8 cellular contexts compared by ENCODE assay signal in the genomic region with DNA sequence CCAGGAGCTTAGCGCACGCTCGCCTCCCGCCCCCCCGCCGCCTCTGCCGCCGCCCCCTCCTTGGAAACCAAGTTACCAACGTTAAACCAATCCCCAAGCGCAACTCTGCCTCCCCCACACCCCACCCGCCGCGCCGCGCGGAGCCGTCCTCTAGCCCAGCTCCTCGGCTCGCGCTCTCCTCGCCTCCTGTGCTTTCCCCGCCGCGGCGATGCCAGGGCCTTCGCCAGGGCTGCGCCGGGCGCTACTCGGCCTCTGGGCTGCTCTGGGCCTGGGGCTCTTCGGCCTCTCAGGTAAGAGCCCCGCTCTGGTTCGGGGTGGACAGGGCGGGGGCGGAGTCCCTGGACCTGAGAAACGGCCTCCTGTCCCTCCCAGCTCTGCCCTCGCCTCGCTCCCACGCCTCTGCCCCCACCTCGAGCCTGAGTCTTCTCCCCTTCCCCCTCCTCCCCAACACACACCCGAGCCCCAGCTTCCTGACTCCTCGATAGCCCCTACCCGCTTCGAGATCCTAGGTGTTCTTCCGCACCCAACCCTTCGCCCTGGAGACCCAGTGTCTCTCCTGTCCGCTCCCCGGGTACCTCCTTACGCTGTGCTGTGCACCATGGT. TPM values are rescaled to one million over a fixed set of nuclear protein-coding genes. Genes with fewer than 3 reads are reported as not detected.
DNase-seq lines count a peak whose midpoint lies in the region; ATAC-seq, FAIRE-seq and TF ChIP-seq lines count a peak whose summit lies in the region.

A gene with protein sequence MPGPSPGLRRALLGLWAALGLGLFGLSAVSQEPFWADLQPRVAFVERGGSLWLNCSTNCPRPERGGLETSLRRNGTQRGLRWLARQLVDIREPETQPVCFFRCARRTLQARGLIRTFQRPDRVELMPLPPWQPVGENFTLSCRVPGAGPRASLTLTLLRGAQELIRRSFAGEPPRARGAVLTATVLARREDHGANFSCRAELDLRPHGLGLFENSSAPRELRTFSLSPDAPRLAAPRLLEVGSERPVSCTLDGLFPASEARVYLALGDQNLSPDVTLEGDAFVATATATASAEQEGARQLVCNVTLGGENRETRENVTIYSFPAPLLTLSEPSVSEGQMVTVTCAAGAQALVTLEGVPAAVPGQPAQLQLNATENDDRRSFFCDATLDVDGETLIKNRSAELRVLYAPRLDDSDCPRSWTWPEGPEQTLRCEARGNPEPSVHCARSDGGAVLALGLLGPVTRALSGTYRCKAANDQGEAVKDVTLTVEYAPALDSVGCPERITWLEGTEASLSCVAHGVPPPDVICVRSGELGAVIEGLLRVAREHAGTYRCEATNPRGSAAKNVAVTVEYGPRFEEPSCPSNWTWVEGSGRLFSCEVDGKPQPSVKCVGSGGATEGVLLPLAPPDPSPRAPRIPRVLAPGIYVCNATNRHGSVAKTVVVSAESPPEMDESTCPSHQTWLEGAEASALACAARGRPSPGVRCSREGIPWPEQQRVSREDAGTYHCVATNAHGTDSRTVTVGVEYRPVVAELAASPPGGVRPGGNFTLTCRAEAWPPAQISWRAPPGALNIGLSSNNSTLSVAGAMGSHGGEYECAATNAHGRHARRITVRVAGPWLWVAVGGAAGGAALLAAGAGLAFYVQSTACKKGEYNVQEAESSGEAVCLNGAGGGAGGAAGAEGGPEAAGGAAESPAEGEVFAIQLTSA (plus strand): TSS at position 117 of the 603 bp plus-strand sequence. CDS start 92 bp downstream, at position 209.

- no peaks in the 10 kb centered on the region for H3K9me2 ChIP-seq in PC-3 (replicated peaks; ENCODE audit: low read length)

- H3F3A ChIP-seq in PC-3 (ENCODE audit: low read length, unreplicated experiment) = no peaks in the 10 kb centered on the region

- H3K4me2 ChIP-seq in PC-3 (ENCODE audit: low read length) (peak within 1 kb of the TSS; percentile 95), GM12878 (ENCODE audit: control insufficient read depth, insufficient read depth) (peak within 1 kb of the TSS; percentile 98)

- H3K9ac ChIP-seq in PC-3 (ENCODE audit: low read length) (no peak within 1 kb of the TSS), GM12878 (ENCODE audit: control insufficient read depth, insufficient read depth, low read length) (peak within 1 kb of the TSS; percentile 49; the same call in 1 of the 2 replicates), muscle layer of colon (ENCODE audit: low read length) (no peak within 1 kb of the TSS)

- peaks cover 19% of the 10 kb centered on the region; the same call in 1 of the 2 replicates for H3K27me3 ChIP-seq in PC-3 (ENCODE audit: low read length)
- peaks cover 3 to 16% of the 10 kb centered on the region in 2 experiments for H3K27me3 ChIP-seq in GM12878 (replicated peaks in 1 of 2; ENCODE audit: control insufficient read depth in 2 of 2, insufficient read depth in 2 of 2, low read length in 1 of 2)
- H3K27me3 ChIP-seq in muscle layer of colon (ENCODE audit: control insufficient read depth in 1 of 2, insufficient read depth in 2 of 2, low read length in 2 of 2) = peaks cover 66 to 83% of the 10 kb centered on the region in 2 donors

- under 1% methylated on average over 27 of the region's 49 CpGs for WGBS in GM12878 (ENCODE audit: insufficient coverage, insufficient replicate concordance, low lambda C conversion rate, missing lambda C conversion rate)

- H3K4me1 ChIP-seq in PC-3 (ENCODE audit: insufficient read depth, low read length) (peaks cover 29% of the 10 kb centered on the region), GM12878 (ENCODE audit: control insufficient read depth, insufficient read depth, low read length) (peaks cover 65% of the 10 kb centered on the region), muscle layer of colon (ENCODE audit: insufficient read depth, low read length) (peaks cover 41% of the 10 kb centered on the region)

- FAIRE-seq in GM12878 (lab: Jason Lieb, UNC) = no peak

- peak; percentile 8 for ATAC-seq in PC-3
- peak; percentile 5; the same call in 2 of the 3 replicates for ATAC-seq in GM12878
- no peak for ATAC-seq in HG03159 (IDR thresholded peaks at IDR 0.05; ENCODE audit: unreplicated experiment)

- H3K27ac ChIP-seq in PC-3 (ENCODE audit: low read length) (no peak within 1 kb of the TSS), GM12878 (ENCODE audit: control insufficient read depth, insufficient read depth) (peak within 1 kb of the TSS; percentile 24; the same call in 1 of the 2 replicates), muscle layer of colon (ENCODE audit: low read depth, low read length) (no peak within 1 kb of the TSS)

- H3K79me2 ChIP-seq in PC-3 (ENCODE audit: low read length) (no peaks in the 10 kb centered on the region), GM12878 (ENCODE audit: control insufficient read depth, insufficient read depth, low read length) (no peaks in the 10 kb centered on the region)

- TF ChIP-seq RAD21 in GM12878 (IDR thresholded peaks at IDR 0.05; ENCODE audit: insufficient read depth, low read depth, low read length) = no peak

- peaks cover 21% of the 10 kb centered on the region for H3K4me1 Mint-ChIP-seq in type B pancreatic cell (ENCODE audit: unreplicated experiment)

- H3K36me3 Mint-ChIP-seq in type B pancreatic cell = peaks cover 8% of the 10 kb centered on the region

- peak within 1 kb of the TSS; percentile 80 for H2AFZ ChIP-seq in PC-3 (ENCODE audit: low read length)
- peak within 1 kb of the TSS; percentile 94 for H2AFZ ChIP-seq in GM12878 (ENCODE audit: control insufficient read depth, low read depth, low read length)

- DNase-seq in NCI-H2081 (lab: John Stamatoyannopoulos, UW) (peak; percentile 43 to 47), NCI-H2081 treated with DMSO at 0.1 percent for 48 hours (lab: John Stamatoyannopoulos, UW) (no peak), PC-3 (peak; percentile 28), GM12878 (ENCODE audit: low read depth, low spot score) (no peak), type B pancreatic cell (ENCODE audit: extremely low spot score, unreplicated experiment) (no peak), SIG-M5 treated with dmso at 0.1 percent for 504 hours (lab: John Stamatoyannopoulos, UW; ENCODE audit: unreplicated experiment) (no peak)

- intact Hi-C loops in PC-3 (cut with micrococcal nuclease) (no loop called here), GM12878 (cut with micrococcal nuclease; ENCODE audit: unreplicated experiment) (no loop called here)

- in situ Hi-C loops in GM12878 (cut with MboI) = no loop called here

- peaks cover 100% of the 10 kb centered on the region for H3K27me3 Mint-ChIP-seq in type B pancreatic cell

- H3K4me3 ChIP-seq in PC-3 (ENCODE audit: low read length) (peak within 1 kb of the TSS; percentile 69), GM12878 (peak within 1 kb of the TSS; percentile 77), muscle layer of colon (ENCODE audit: low read depth in 1 of 2, low read length in 2 of 2) (peak within 1 kb of the TSS; percentile 20 to 47)

- no peak for TF ChIP-seq POLR2A in GM12878 (IDR thresholded peaks at IDR 0.05; ENCODE audit: low read depth, low read length)

- no peak for TF ChIP-seq CTCF in PC-3 (conservative IDR thresholded peaks at IDR 0.05; ENCODE audit: low read depth, low read length)
- no peak for TF ChIP-seq CTCF in GM12878 (IDR thresholded peaks at IDR 0.05 in 2 of 3, conservative IDR thresholded peaks at IDR 0.05 in 1 of 3; ENCODE audit: control insufficient read depth in 2 of 3, extremely low read depth in 1 of 3, insufficient read depth in 1 of 3, low read depth in 3 of 3, low read length in 3 of 3)
- TF ChIP-seq CTCF in type B pancreatic cell (conservative IDR thresholded peaks at IDR 0.05) = no peak

- SMC1A ChIA-PET in GM12878 (lab: Charles Lee; ENCODE audit: uncharacterized antibody, unreplicated experiment) = interaction anchor here (0.6 to 2.2 kb wide), 16 partner anchors 9 to 99 kb away, joined by 3 to 27 read pairs (median 4); partner anchors contain the start of genes ICAM1 and TYK2

- RAD21 ChIA-PET in GM12878 (lab: Charles Lee; ENCODE audit: unreplicated experiment) = interaction anchor here (0.7 to 5.4 kb wide), 17 partner anchors 9 to 193 kb away, joined by 3 to 119 read pairs (median 4); partner anchors contain the start of genes ICAM1, MRPL4, RAVER1 and TYK2

- no peak for TF ChIP-seq EP300 in GM12878 (IDR thresholded peaks at IDR 0.05; ENCODE audit: borderline replicate concordance in 1 of 2, control insufficient read depth in 1 of 2, low read depth in 2 of 2, low read length in 2 of 2)

- 0 out of 2 replicates have a peak, but pooled peaks cover 3% of the 10 kb centered on the region for H3K36me3 ChIP-seq in PC-3 (ENCODE audit: low read depth, low read length)
- peaks cover 9 to 13% of the 10 kb centered on the region in 2 experiments; a peak in 3 of 4 replicates for H3K36me3 ChIP-seq in GM12878 (ENCODE audit: control insufficient read depth in 2 of 2, insufficient read depth in 2 of 2, low read length in 1 of 2)
- H3K36me3 ChIP-seq in muscle layer of colon (ENCODE audit: insufficient read depth, low read length) = no peaks in the 10 kb centered on the region

- peak within 1 kb of the TSS; percentile 66 for H3K27ac Mint-ChIP-seq in type B pancreatic cell

- POLR2A ChIA-PET in PC-3 (lab: Charles Lee; ENCODE audit: unreplicated experiment) = interaction anchor here (0.6 kb wide), 1 partner anchor 10 kb away, joined by 3 read pairs; no protein-coding TSS in a partner anchor
- POLR2A ChIA-PET in GM12878 (lab: Charles Lee) = interaction anchor here (0.5 to 5.5 kb wide), 19 partner anchors 9 to 369 kb away, joined by 3 to 69 read pairs (median 6); partner anchors contain the start of genes CDC37, CDKN2D, FDX2 and ICAM1

- BruUV-seq in PC-3 (replicated peaks; lab: Mats Ljungman, UMichigan) = no TSS peak
- BruUV-seq in GM12878 (replicated peaks; lab: Mats Ljungman, UMichigan) = no TSS peak

- H3K9me3 Mint-ChIP-seq in type B pancreatic cell = no peaks in the 10 kb centered on the region

- H4K20me1 ChIP-seq in PC-3 (ENCODE audit: low read length) = no peaks in the 10 kb centered on the region
- H4K20me1 ChIP-seq in GM12878 (ENCODE audit: control insufficient read depth, insufficient read depth) = peaks cover 9% of the 10 kb centered on the region; the same call in 1 of the 2 replicates

- H3K4me3 Mint-ChIP-seq in type B pancreatic cell = peak within 1 kb of the TSS; percentile 87

- CTCF ChIA-PET in PC-3 (lab: Charles Lee) = interaction anchor here (1.0 to 1.2 kb wide), 2 partner anchors 20 to 114 kb away, joined by 5 read pairs; no protein-coding TSS in a partner anchor
- CTCF ChIA-PET in GM12878 (lab: Yijun Ruan, JAX) = interaction anchor here (0.6 to 5.9 kb wide), 15 partner anchors 9 to 279 kb away, joined by 3 to 72 read pairs (median 4); partner anchors contain the start of gene ICAM1

- H3K9me3 ChIP-seq in PC-3 (ENCODE audit: low read length) (no peaks in the 10 kb centered on the region), GM12878 (replicated peaks; ENCODE audit: control insufficient read depth, insufficient read depth, low read length) (no peaks in the 10 kb centered on the region; the same call in 2 of the 3 replicates), muscle layer of colon (ENCODE audit: low read length) (no peaks in the 10 kb centered on the region)

RNA-seq across cellular contexts. Expression of the gene that starts here (rescaled TPM):
- total RNA-seq in PC-3 (2014; rRNA removed) = 1.8 and 2.0 TPM in 2 replicates
- 14.9 and 15.8 TPM in 2 replicates for total RNA-seq in GM12878 (2013; cell fraction: nucleolus; rRNA removed)
- total RNA-seq in GM12878 (2014; rRNA removed) = 0.76 and 1.3 TPM in 2 replicates
- total RNA-seq in GM12878 (2014; rRNA removed; fragmentation: Illumina TruSeq; extraction: Trizol) = 0.36 and 0.55 TPM in 2 replicates
- total RNA-seq in GM12878 (2021) = 3.0 and 4.6 TPM in 2 replicates
- polyA plus RNA-seq in GM12878 (2011; ENCODE audit: low read depth) = 1.1 TPM
- polyA plus RNA-seq in GM12878 (2011; rRNA removed) = 1.4 and 3.5 TPM in 2 replicates
- 4.9 and 7.8 TPM in 2 replicates for polyA plus RNA-seq in GM12878 (2011; cell fraction: cytosol; rRNA removed)
- polyA plus RNA-seq in GM12878 (2011; cell fraction: nucleus; rRNA removed) = 154 and 163 TPM in 2 replicates
- 3.8 and 6.4 TPM in 2 replicates for polyA plus RNA-seq in GM12878 (2012)
- 0.48 TPM in 1 of 2 replicates, not detected in the other for polyA plus RNA-seq in GM12878 (2014; fragmentation: Illumina TruSeq; extraction: Trizol)
- not detected for polyA plus RNA-seq in GM12878 (2014; fragmentation: Nextera tagmentation; extraction: Ambion mirVana)
- polyA plus RNA-seq in GM12878 (2014; rRNA removed) = 3.2 and 4.6 TPM in 2 replicates
- polyA plus RNA-seq in GM12878 (2016; fragmentation: Nextera tagmentation; extraction: Ambion mirVana) = under 1 TPM; 0.14 to 0.59 TPM
- 0.66 and 3.7 TPM in 2 replicates for polyA minus RNA-seq in GM12878 (2011; rRNA and poly(A)+ RNA removed)
- 1.0 and 3.1 TPM in 2 replicates for polyA minus RNA-seq in GM12878 (2011; cell fraction: cytosol; rRNA and poly(A)+ RNA removed)
- polyA minus RNA-seq in GM12878 (2011; cell fraction: nucleus; rRNA and poly(A)+ RNA removed) = 8.2 and 13.5 TPM in 2 replicates
- total RNA-seq in type B pancreatic cell (ENCODE audit: low replicate concordance) = 2.3 and 3.8 TPM in 2 replicates

Comparison
In these comparisons a context has a peak if more than half of its experiments do, and no peak if none do; other contexts are left out.
1. DNase-seq: peak in NCI-H2081 (2 of 2) and PC-3 (single experiment); none in NCI-H2081 treated with DMSO at 0.1 percent for 48 hours (single experiment), GM12878 (single experiment), type B pancreatic cell (single experiment) and SIG-M5 treated with dmso at 0.1 percent for 504 hours (single experiment).
2. Peak in every context shown above with its lines, with median percentiles within 50 percentile points of each other: H3K4me3 ChIP-seq.